8 cellular contexts compared by ENCODE assay signal in genomic region chr6:118776607-118777549, GRCh38.
A peak's percentile ranks its signal among the peaks of the same experiment; 100 is the strongest.
DNase-seq lines count a peak whose midpoint lies in the region; ATAC-seq lines count a peak whose summit lies in the region.

No MANE protein-coding gene starts in this region.

- no peaks in the 10 kb centered on the region for H3K27me3 ChIP-seq in MG63

- peak; percentile 80 for ATAC-seq in GM21825 (IDR thresholded peaks at IDR 0.05; ENCODE audit: unreplicated experiment)
- ATAC-seq in GM21360 (IDR thresholded peaks at IDR 0.05; ENCODE audit: unreplicated experiment): no peak

- DNase-seq in ELF-1 (ENCODE audit: low read depth, low spot score): peak; percentile 60
- peak; percentile 50 for DNase-seq in MG63
- peak; percentile 34 for DNase-seq in SIG-M5 treated with dmso at 0.1 percent for 504 hours (lab: John Stamatoyannopoulos, UW; ENCODE audit: unreplicated experiment)
- peak; percentile 69 for DNase-seq in activated naive CD4-positive, alpha-beta T cell treated with anti-CD3 and anti-CD28 coated beads, Interleukin-2, amount 50 U/mL, for 16 hours
- peak; percentile 61 for DNase-seq in glomerular endothelial cell (ENCODE audit: extremely low read depth, low read depth, low spot score)
- peak; percentile 37 for DNase-seq in pulmonary artery endothelial cell (ENCODE audit: low read depth, low spot score)

- H3K36me3 ChIP-seq in MG63: no peaks in the 10 kb centered on the region

- no peak overlapping the region for H3K4me3 ChIP-seq in MG63

- H3K9me3 ChIP-seq in MG63: no peaks in the 10 kb centered on the region
